23 cellular contexts compared by ENCODE assay signal in the genomic region with DNA sequence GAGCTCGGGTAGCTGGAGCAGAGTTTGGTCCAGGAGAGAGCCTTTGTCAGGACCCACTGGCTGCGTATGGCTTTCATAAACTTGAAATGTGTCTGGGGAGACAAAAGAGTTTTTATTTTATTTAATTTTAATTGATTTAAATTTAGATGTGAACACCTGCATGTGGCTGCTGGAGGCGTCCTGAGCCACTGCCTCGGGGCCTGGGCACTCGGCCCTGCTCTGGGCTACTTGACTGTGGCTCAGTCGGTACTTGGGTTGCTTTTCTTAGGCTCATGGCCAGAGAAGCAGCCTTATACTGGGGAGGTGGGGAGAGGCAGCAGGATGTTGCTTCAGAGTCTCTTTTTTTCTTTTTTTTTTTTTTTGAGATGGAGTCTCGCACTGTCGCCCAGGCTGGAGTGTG.
"Had no signal": no experiment of that assay in that cellular context is flagged by ENCODE, and none has a peak within 500 bp of the region (broad histone marks: within the 10 kb centered on the region; RNA-seq: fewer than 3 reads in every experiment).

No MANE protein-coding gene starts in this region.

- H3K4me3 Mint-ChIP-seq: dendritic cell treated with granulocyte-macrophage colony-stimulating factor and Interleukin-4, amounts not matched to agents 40 ng/mL and 50 ng/mL, for 4 days; effector memory CD8-positive, alpha-beta T cell; endodermal cell had no signal

- H3K9me3 Mint-ChIP-seq: dendritic cell treated with granulocyte-macrophage colony-stimulating factor and Interleukin-4, amounts not matched to agents 40 ng/mL and 50 ng/mL, for 4 days; endodermal cell had no signal

- H3K27me3 Mint-ChIP-seq: dendritic cell treated with granulocyte-macrophage colony-stimulating factor and Interleukin-4, amounts not matched to agents 40 ng/mL and 50 ng/mL, for 4 days; effector memory CD8-positive, alpha-beta T cell had no signal

- H3K4me1 ChIP-seq: colonic mucosa, gastrocnemius medialis, heart left ventricle, heart right ventricle had no signal

- H3K27ac ChIP-seq: colonic mucosa, coronary artery, dorsolateral prefrontal cortex, epithelial cell of prostate, esophagus squamous epithelium, foreskin keratinocyte, gastrocnemius medialis, gastroesophageal sphincter, heart left ventricle, heart right ventricle had no signal

- H3K4me3 ChIP-seq: colonic mucosa, coronary artery, dorsolateral prefrontal cortex, esophagus squamous epithelium, gastrocnemius medialis, gastroesophageal sphincter, heart left ventricle, heart right ventricle had no signal

- DNase-seq: colonic mucosa; cortex of kidney; dermis blood vessel endothelial cell; dorsolateral prefrontal cortex; effector CD4-positive, alpha-beta T cell; effector CD8-positive, alpha-beta T cell; effector memory CD4-positive, alpha-beta T cell; effector memory CD8-positive, alpha-beta T cell; endodermal cell; erythroblast; esophagus squamous epithelium; foreskin fibroblast; foreskin keratinocyte; foreskin melanocyte; gastrocnemius medialis; glutamatergic neuron; heart left ventricle; heart right ventricle had no signal

- H3K36me3 ChIP-seq: colonic mucosa, esophagus squamous epithelium, gastrocnemius medialis, gastroesophageal sphincter, heart left ventricle, heart right ventricle had no signal

- ATAC-seq: effector memory CD8-positive, alpha-beta T cell; esophagus mucosa; foreskin keratinocyte; gastrocnemius medialis; gastroesophageal sphincter; heart left ventricle; heart right ventricle had no signal

- H3K27ac Mint-ChIP-seq: dendritic cell treated with granulocyte-macrophage colony-stimulating factor and Interleukin-4, amounts not matched to agents 40 ng/mL and 50 ng/mL, for 4 days; effector memory CD8-positive, alpha-beta T cell; endodermal cell had no signal

- H3K9me3 ChIP-seq: colonic mucosa, esophagus squamous epithelium, gastrocnemius medialis, gastroesophageal sphincter, heart left ventricle, heart right ventricle had no signal

- H3K27me3 ChIP-seq: colonic mucosa, dorsolateral prefrontal cortex, esophagus squamous epithelium, foreskin keratinocyte, gastrocnemius medialis, gastroesophageal sphincter, heart left ventricle, heart right ventricle had no signal
